Comparison of ENCODE assay signal across 20 cellular contexts in the genomic region with DNA sequence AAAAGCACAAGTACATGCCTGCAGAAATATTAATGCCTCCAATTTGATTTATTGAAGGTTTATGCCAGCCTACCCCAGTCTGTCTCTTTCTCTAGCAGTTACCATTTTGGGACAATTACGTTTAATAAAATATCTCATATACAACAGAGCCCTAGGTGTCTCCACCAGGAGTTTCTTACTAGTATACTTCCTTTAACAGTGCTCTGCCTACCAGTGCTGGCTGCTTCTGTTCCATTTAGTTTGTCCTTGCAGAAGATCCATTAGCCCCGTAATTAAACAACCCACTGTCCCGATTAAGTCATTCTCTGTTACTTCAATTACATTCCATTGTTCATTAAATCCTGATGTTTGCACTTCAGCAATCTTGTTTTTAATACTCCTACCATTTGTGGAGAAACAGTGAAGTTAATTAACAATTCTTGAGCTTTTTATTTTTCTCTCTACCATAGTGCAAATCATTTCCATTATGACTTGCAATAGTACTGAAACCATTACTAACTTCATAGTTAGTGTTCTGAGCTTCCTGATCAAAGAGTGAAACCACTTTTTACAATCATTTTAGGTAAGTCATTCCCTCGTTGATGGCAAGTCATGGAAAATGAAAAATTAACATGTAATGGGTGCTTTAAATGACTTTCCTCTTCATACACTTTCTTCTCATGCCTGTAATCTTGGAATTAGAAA.
DNase-seq lines count a peak whose midpoint lies in the region; ATAC-seq, FAIRE-seq and TF ChIP-seq lines count a peak whose summit lies in the region.
"Had no signal": no experiment of that assay in that cellular context is flagged by ENCODE, and none has a peak within 500 bp of the region (broad histone marks: within the 10 kb centered on the region; RNA-seq: fewer than 3 reads in every experiment).

No MANE protein-coding gene starts in this region.

- peak; percentile 86 for ATAC-seq in activated CD4-positive, alpha-beta T cell treated with anti-CD3 and anti-CD28 coated beads for 36 hours
- ATAC-seq in GM21381 (IDR thresholded peaks at IDR 0.05; ENCODE audit: unreplicated experiment) (peak; percentile 52), HG03135 (IDR thresholded peaks at IDR 0.05; ENCODE audit: unreplicated experiment) (peak; percentile 58)

- peak overlapping the region; percentile 63 for H3K27ac Mint-ChIP-seq in activated CD4-positive, alpha-beta T cell treated with anti-CD3 and anti-CD28 coated beads for 36 hours
- H3K27ac Mint-ChIP-seq: brain; memory B cell; T-helper 1 cell treated with Interleukin-12 subunit alpha and Interleukin-12 subunit beta and Interleukin-4 antibody, amounts not matched to agents 30 μg/mL and 1 μg/mL, for 36 hours had no signal

- CTCF ChIA-PET in activated CD4-positive, alpha-beta T cell treated with anti-CD3 and anti-CD28 coated beads for 36 hours (lab: Charles Lee): interaction anchor here (0.9 to 1.9 kb wide), 8 partner anchors 15 to 128 kb away, joined by 3 to 11 read pairs (median 4); no protein-coding TSS in a partner anchor

- H3K4me1 Mint-ChIP-seq in activated CD4-positive, alpha-beta T cell treated with anti-CD3 and anti-CD28 coated beads for 36 hours: peaks cover 63% of the 10 kb centered on the region
- H3K4me1 Mint-ChIP-seq: neural crest cell had no signal

- peaks cover 24% of the 10 kb centered on the region for H3K36me3 Mint-ChIP-seq in activated CD4-positive, alpha-beta T cell treated with anti-CD3 and anti-CD28 coated beads for 36 hours (ENCODE audit: low read depth)

- no peaks in the 10 kb centered on the region for H3K9me3 Mint-ChIP-seq in activated CD4-positive, alpha-beta T cell treated with anti-CD3 and anti-CD28 coated beads for 36 hours (ENCODE audit: low read depth)
- H3K9me3 Mint-ChIP-seq: memory B cell; neural crest cell; T-helper 1 cell treated with Interleukin-12 subunit alpha and Interleukin-12 subunit beta and Interleukin-4 antibody, amounts not matched to agents 30 μg/mL and 1 μg/mL, for 36 hours had no signal

- no peaks in the 10 kb centered on the region for H3K27me3 ChIP-seq in BE2C
- H3K27me3 ChIP-seq: esophagus squamous epithelium had no signal

- peaks cover 2% of the 10 kb centered on the region for H3K4me1 ChIP-seq in BE2C

- no peak for DNase-seq in activated CD4-positive, alpha-beta T cell treated with anti-CD3 and anti-CD28 coated beads for 36 hours
- DNase-seq in activated CD4-positive, alpha-beta T cell treated with anti-CD3 and anti-CD28 coated beads, Interleukin-2, amount 50 U/mL, for 4 hours: no peak
- DNase-seq in T1000 (lab: John Stamatoyannopoulos, UW) (no peak), NCI-H2029 (lab: John Stamatoyannopoulos, UW) (no peak), BE2C (no peak)
- DNase-seq: 8988T; activated effector memory CD4-positive, alpha-beta T cell treated with anti-CD3 and anti-CD28 coated beads, Interleukin-2, amount 50 U/mL, for 16 hours; esophagus squamous epithelium; head of caudate nucleus; NCI-H2107; NK-92 treated with Interleukin-12 subunit alpha and Interleukin-12 subunit beta, amount 100 ng/mL, for 24 hours; Right ventricle myocardium superior had no signal

- 0 out of 2 replicates have a peak, but pooled peaks cover 2% of the 10 kb centered on the region for H3K9me3 ChIP-seq in BE2C
- H3K9me3 ChIP-seq: esophagus squamous epithelium, thoracic aorta had no signal

- no peaks in the 10 kb centered on the region for H3K27me3 Mint-ChIP-seq in activated CD4-positive, alpha-beta T cell treated with anti-CD3 and anti-CD28 coated beads for 36 hours
- H3K27me3 Mint-ChIP-seq: memory B cell had no signal

- intact Hi-C loops in activated CD4-positive, alpha-beta T cell treated with anti-CD3 and anti-CD28 coated beads for 36 hours (cut with DNase I, micrococcal nuclease): loop anchor here (1.0 to 10.0 kb wide), 7 partner anchors 35 to 805 kb away; a partner anchor contains a TSS

- POLR2A ChIA-PET in activated CD4-positive, alpha-beta T cell treated with anti-CD3 and anti-CD28 coated beads for 36 hours (lab: Charles Lee): interaction anchor here (0.6 to 1.6 kb wide), 4 partner anchors 36 to 405 kb away, joined by 3 to 11 read pairs (median 4); no protein-coding TSS in a partner anchor

- no peak for TF ChIP-seq CTCF in BE2C (IDR thresholded peaks at IDR 0.05; ENCODE audit: low read depth, low read length)

- H3K4me3 Mint-ChIP-seq in activated CD4-positive, alpha-beta T cell treated with anti-CD3 and anti-CD28 coated beads for 36 hours: peak overlapping the region; percentile 24
- H3K4me3 Mint-ChIP-seq: brain; memory B cell; neural crest cell; T-helper 1 cell treated with Interleukin-12 subunit alpha and Interleukin-12 subunit beta and Interleukin-4 antibody, amounts not matched to agents 30 μg/mL and 1 μg/mL, for 36 hours had no signal

- no peak overlapping the region for H3K4me3 ChIP-seq in BE2C (ENCODE audit: low read depth, low read length)
- H3K4me3 ChIP-seq: esophagus squamous epithelium, thoracic aorta had no signal

- no peaks in the 10 kb centered on the region for H3K36me3 ChIP-seq in BE2C
- H3K36me3 ChIP-seq: esophagus squamous epithelium, thoracic aorta had no signal

- peak; percentile 89 for FAIRE-seq in endometrium (lab: Jason Lieb, UNC)
